ENCODE assay signal across 13 cellular contexts in genomic region chr11:2779981-2780849, GRCh38.
DNase-seq lines count a peak whose midpoint lies in the region; ATAC-seq, FAIRE-seq and TF ChIP-seq lines count a peak whose summit lies in the region.
"Had no signal": no experiment of that assay in that cellular context is flagged by ENCODE, and none has a peak within 500 bp of the region (broad histone marks: within the 10 kb centered on the region; RNA-seq: fewer than 3 reads in every experiment).

No MANE protein-coding gene starts in this region.

- no peak overlapping the region for H3K23ac ChIP-seq in H1 (ENCODE audit: insufficient read length)

- intact Hi-C loops in transverse colon (cut with DNase I; ENCODE audit: low total_unique reads): loop anchor here (10.0 kb wide), 1 partner anchor 105 kb away; the partner anchor contains the start of gene CDKN1C

- H4K8ac ChIP-seq in H1 (ENCODE audit: extremely low read depth, insufficient read depth, low read length): no peak overlapping the region

- peak overlapping the region; percentile 60; the same call in 1 of the 2 replicates for H2BK12ac ChIP-seq in H1 (ENCODE audit: low read depth, low read length)

- no peak overlapping the region for H4K5ac ChIP-seq in H1 (ENCODE audit: insufficient read length, low read depth, low read length)

- WGBS in H1 (ENCODE audit: extremely low coverage in 1 of 2, insufficient coverage in 1 of 2, insufficient read length in 1 of 2, insufficient replicate concordance in 2 of 2, low coverage in 1 of 2, low lambda C conversion rate in 2 of 2, missing lambda C conversion rate in 1 of 2), 2 experiments: 95% methylated on average over 15 of the region's 23 CpGs; no CpG with 5 or more reads in 1 of the 2 experiments
- WGBS in transverse colon (ENCODE audit: low coverage in 1 of 2), 2 donors: 79% methylated on average over 19 of the region's 23 CpGs; no CpG with 5 or more reads in 1 of the 2 donors

- H4K20me1 ChIP-seq in H1 (replicated peaks in 1 of 2; ENCODE audit: control insufficient read depth in 1 of 2, insufficient read depth in 2 of 2, low read length in 2 of 2): no peaks in the 10 kb centered on the region

- H3K4me2 ChIP-seq in H1 (ENCODE audit: insufficient read depth in 1 of 2, low read depth in 2 of 2, low read length in 2 of 2): no peak overlapping the region

- H3K9me3 ChIP-seq in H1 (ENCODE audit: insufficient read depth in 2 of 2, low read depth in 1 of 2, low read length in 1 of 2) (no peaks in the 10 kb centered on the region), transverse colon (no peaks in the 10 kb centered on the region)

- H3K27me3 ChIP-seq in H1 (replicated peaks in 1 of 4; ENCODE audit: control insufficient read depth in 3 of 4, extremely low read depth in 1 of 4, insufficient read depth in 3 of 4, low read length in 3 of 4) (peaks cover 0 to 7% (median 3%) of the 10 kb centered on the region in 4 experiments; a peak in 6 of 7 replicates), transverse colon (no peaks in the 10 kb centered on the region)
- H3K27me3 ChIP-seq: SJCRH30 had no signal

- no peak for FAIRE-seq in H1 (lab: Jason Lieb, UNC)
- FAIRE-seq: endometrium, urothelium cell line had no signal

- no peaks in the 10 kb centered on the region for H3K23me2 ChIP-seq in H1 (ENCODE audit: low read depth, low read length)

- no peak for TF ChIP-seq CTCF in H1 (IDR thresholded peaks at IDR 0.05; ENCODE audit: control extremely low read depth in 1 of 3, insufficient read depth in 1 of 3, low read depth in 1 of 3, low read length in 3 of 3)
- TF ChIP-seq CTCF in transverse colon (IDR thresholded peaks at IDR 0.05): no peak

- no peak overlapping the region for H2AFZ ChIP-seq in H1 (ENCODE audit: low read length)

- peaks cover 0 to 9% (median 0%) of the 10 kb centered on the region in 4 experiments; a peak in 3 of 7 replicates for H3K4me1 ChIP-seq in H1 (replicated peaks in 1 of 4; ENCODE audit: control insufficient read depth in 3 of 4, insufficient read depth in 4 of 4, low read length in 3 of 4)
- peaks cover 16 to 34% (median 27%) of the 10 kb centered on the region in 4 donors for H3K4me1 ChIP-seq in transverse colon

- TF ChIP-seq RAD21 in H1 (IDR thresholded peaks at IDR 0.05 in 1 of 2, conservative IDR thresholded peaks at IDR 0.05 in 1 of 2; ENCODE audit: low read depth in 2 of 2, low read length in 2 of 2): no peak

- no peak for TF ChIP-seq POLR2A in H1 (IDR thresholded peaks at IDR 0.05; ENCODE audit: control extremely low read depth in 1 of 2, low read depth in 2 of 2, low read length in 2 of 2)
- TF ChIP-seq POLR2A in transverse colon (IDR thresholded peaks at IDR 0.05): no peak

- H2AK5ac ChIP-seq in H1 (ENCODE audit: low read depth, low read length): no peak overlapping the region

- H3K79me1 ChIP-seq in H1 (ENCODE audit: low read depth, low read length): no peaks in the 10 kb centered on the region

- H2BK5ac ChIP-seq in H1 (ENCODE audit: low read depth, low read length): no peak overlapping the region

- in situ Hi-C loops in transverse colon (cut with MboI; ENCODE audit: low pct_ligation_motif_present in 1 of 4, low pct_unique_long_range_greater_than_20kb in 1 of 4, low sequenced_read_pairs in 3 of 4): no loop called here

- POLR2A ChIA-PET in H1 (lab: Charles Lee; ENCODE audit: partially characterized antibody): no interaction called here

- H3K56ac ChIP-seq in H1 (replicated peaks; ENCODE audit: insufficient read length, low read depth, low read length): no peak overlapping the region

- DNase-seq in activated T-cell treated with anti-CD3 and anti-CD28 coated beads, Interleukin-2, amount 50 U/mL, for 1 hour: peak; percentile 16
- no peak for DNase-seq in activated T-cell treated with anti-CD3 and anti-CD28 coated beads for 4 hours
- peak in 1 of 2 experiments; percentile 42 for DNase-seq in H1 (ENCODE audit: low read depth in 1 of 2, low spot score in 2 of 2)
- peak; percentile 10 for DNase-seq in mucosa of gallbladder (ENCODE audit: low spot score)
- peak; percentile 10 for DNase-seq in transverse colon
- DNase-seq in stimulated activated naive CD4-positive, alpha-beta T cell (lab: John Stamatoyannopoulos, UW): no peak
- DNase-seq: NCI-H2029 treated with DMSO at 0.1 percent for 48 hours had no signal

- no peaks in the 10 kb centered on the region for H3K79me2 ChIP-seq in H1 (ENCODE audit: control insufficient read depth in 1 of 2, insufficient read depth in 2 of 2, low read length in 2 of 2)

- ATAC-seq in HG03139 (IDR thresholded peaks at IDR 0.05; ENCODE audit: unreplicated experiment) (no peak), GM21723 (IDR thresholded peaks at IDR 0.05; ENCODE audit: unreplicated experiment) (no peak)
- ATAC-seq: activated T-cell treated with anti-CD3 and anti-CD28 coated beads, Interleukin-2, amount 50 U/mL, for 72 hours had no signal

- H3K4me3 ChIP-seq in H1 (ENCODE audit: extremely low read depth in 1 of 4, insufficient read depth in 2 of 4, low read depth in 3 of 4, low read length in 4 of 4) (no peak overlapping the region), transverse colon (no peak overlapping the region)
- H3K4me3 ChIP-seq: SJCRH30 had no signal

- no peak overlapping the region for H3K27ac ChIP-seq in H1 (ENCODE audit: low read depth, low read length)
- peak overlapping the region; percentile 80 to 92 (median 86) for H3K27ac ChIP-seq in transverse colon
- H3K27ac ChIP-seq: SJCRH30 had no signal

- H3K18ac ChIP-seq in H1 (ENCODE audit: extremely low read depth, low read length): 0 out of 2 replicates have a peak overlapping the region, but pooled peaks have one; percentile 6

- H3K36me3 ChIP-seq in H1 (ENCODE audit: control insufficient read depth in 2 of 4, insufficient read depth in 4 of 4, low read length in 3 of 4): no peaks in the 10 kb centered on the region
- H3K36me3 ChIP-seq in transverse colon: no peaks in the 10 kb centered on the region
- H3K36me3 ChIP-seq: SJCRH30 had no signal

- TF ChIP-seq EP300 in H1 (IDR thresholded peaks at IDR 0.05; ENCODE audit: borderline replicate concordance in 1 of 2, low read depth in 2 of 2, low read length in 2 of 2): no peak
- TF ChIP-seq EP300 in transverse colon (IDR thresholded peaks at IDR 0.05; ENCODE audit: low read depth): no peak

- H2BK15ac ChIP-seq in H1 (ENCODE audit: low read length): 0 out of 2 replicates have a peak overlapping the region, but pooled peaks have one; percentile 81

- H2BK120ac ChIP-seq in H1 (replicated peaks; ENCODE audit: low read depth, low read length): no peak overlapping the region

- CTCF ChIA-PET in H1 (lab: Charles Lee; ENCODE audit: partially characterized antibody): no interaction called here

- no peak overlapping the region for H3K14ac ChIP-seq in H1 (ENCODE audit: insufficient read length)

- H3K9ac ChIP-seq in H1 (replicated peaks in 1 of 4; ENCODE audit: extremely low read depth in 1 of 4, low read depth in 3 of 4, low read length in 3 of 4): no peak overlapping the region

- H2BK20ac ChIP-seq in H1 (ENCODE audit: low read length): no peak overlapping the region

- no peak overlapping the region for H4K91ac ChIP-seq in H1 (replicated peaks; ENCODE audit: insufficient read length, low read length)

- H3K4ac ChIP-seq in H1 (replicated peaks; ENCODE audit: insufficient read length, low read depth, low read length): no peak overlapping the region

TF ChIP-seq in H1, 55 proteins besides CTCF, POLR2A, EP300 and RAD21:
- no peak for TF ChIP-seq NRF1 (IDR thresholded peaks at IDR 0.05; ENCODE audit: low read depth, low read length)
- TF ChIP-seq SAP30 (IDR thresholded peaks at IDR 0.05; ENCODE audit: insufficient read depth, insufficient replicate concordance, low read length): no peak
- no peak for TF ChIP-seq EGR1 (IDR thresholded peaks at IDR 0.05; ENCODE audit: borderline replicate concordance, low read depth, low read length)
- TF ChIP-seq CBX8 (IDR thresholded peaks at IDR 0.05; ENCODE audit: borderline replicate concordance, low read depth, low read length): no peak

Comparison
In these comparisons a context has a peak if more than half of its experiments do, and no peak if none do; other contexts are left out.
1. DNase-seq: peak in activated T-cell treated with anti-CD3 and anti-CD28 coated beads, Interleukin-2, amount 50 U/mL, for 1 hour (single experiment), mucosa of gallbladder (single experiment) and transverse colon (single experiment); none in activated T-cell treated with anti-CD3 and anti-CD28 coated beads for 4 hours (single experiment) and stimulated activated naive CD4-positive, alpha-beta T cell (0 of 6).